In genomic region chr20:21361266-21361665, GRCh38 we compare ENCODE assay signal across 13 cellular contexts. TPM values are rescaled to one million over a fixed set of nuclear protein-coding genes. Genes with fewer than 3 reads are reported as not detected.
DNase-seq lines count a peak whose midpoint lies in the region; ATAC-seq, FAIRE-seq and TF ChIP-seq lines count a peak whose summit lies in the region.
"Had no signal": no experiment of that assay in that cellular context is flagged by ENCODE, and none has a peak within 500 bp of the region (broad histone marks: within the 10 kb centered on the region; RNA-seq: fewer than 3 reads in every experiment).

No MANE protein-coding gene starts in this region.

- H3K27me3 Mint-ChIP-seq in activated CD8-positive, alpha-beta memory T cell treated with anti-CD3 and anti-CD28 coated beads, Interleukin-2, amount 10 ng/mL, durations not matched to agents 7 days and 5 days: no peaks in the 10 kb centered on the region
- no peaks in the 10 kb centered on the region for H3K27me3 Mint-ChIP-seq in stimulated activated naive B cell treated with anti-CD40 and anti-IgM and Interleukin-4, amounts not matched to agents 10 μg/mL and 1 μg/mL and 100 μg/mL, for 72 hours

- CTCF ChIA-PET in activated CD8-positive, alpha-beta memory T cell treated with anti-CD3 and anti-CD28 coated beads, Interleukin-2, amount 10 ng/mL, durations not matched to agents 7 days and 5 days (lab: Charles Lee): no interaction called here
- CTCF ChIA-PET in RWPE1 (lab: Yijun Ruan, JAX): no interaction called here

- ATAC-seq in activated CD8-positive, alpha-beta memory T cell treated with anti-CD3 and anti-CD28 coated beads, Interleukin-2, amount 10 ng/mL, durations not matched to agents 7 days and 5 days: no peak
- no peak for ATAC-seq in stimulated activated naive B cell treated with anti-CD40 and anti-IgM and Interleukin-4, amounts not matched to agents 10 μg/mL and 1 μg/mL and 100 μg/mL, for 72 hours (replicated peaks)
- ATAC-seq in GM21390 (IDR thresholded peaks at IDR 0.05; ENCODE audit: unreplicated experiment): no peak
- no peak for ATAC-seq in esophagus mucosa

- no peaks in the 10 kb centered on the region for H3K9me3 Mint-ChIP-seq in activated CD8-positive, alpha-beta memory T cell treated with anti-CD3 and anti-CD28 coated beads, Interleukin-2, amount 10 ng/mL, durations not matched to agents 7 days and 5 days (ENCODE audit: low read depth)
- H3K9me3 Mint-ChIP-seq in stimulated activated naive B cell treated with anti-CD40 and anti-IgM and Interleukin-4, amounts not matched to agents 10 μg/mL and 1 μg/mL and 100 μg/mL, for 72 hours: no peaks in the 10 kb centered on the region

- peaks cover 14% of the 10 kb centered on the region for H3K4me1 Mint-ChIP-seq in activated CD8-positive, alpha-beta memory T cell treated with anti-CD3 and anti-CD28 coated beads, Interleukin-2, amount 10 ng/mL, durations not matched to agents 7 days and 5 days
- H3K4me1 Mint-ChIP-seq in stimulated activated naive B cell treated with anti-CD40 and anti-IgM and Interleukin-4, amounts not matched to agents 10 μg/mL and 1 μg/mL and 100 μg/mL, for 72 hours: no peaks in the 10 kb centered on the region

- no peak for TF ChIP-seq CTCF in RWPE1 (conservative IDR thresholded peaks at IDR 0.05; ENCODE audit: low read depth)

- no peak overlapping the region for H3K4me3 Mint-ChIP-seq in activated CD8-positive, alpha-beta memory T cell treated with anti-CD3 and anti-CD28 coated beads, Interleukin-2, amount 10 ng/mL, durations not matched to agents 7 days and 5 days
- no peak overlapping the region for H3K4me3 Mint-ChIP-seq in stimulated activated naive B cell treated with anti-CD40 and anti-IgM and Interleukin-4, amounts not matched to agents 10 μg/mL and 1 μg/mL and 100 μg/mL, for 72 hours

- H3K27ac ChIP-seq in RWPE1: no peak overlapping the region
- H3K27ac ChIP-seq: thoracic aorta had no signal

- H3K36me3 Mint-ChIP-seq in activated CD8-positive, alpha-beta memory T cell treated with anti-CD3 and anti-CD28 coated beads, Interleukin-2, amount 10 ng/mL, durations not matched to agents 7 days and 5 days: peaks cover 36% of the 10 kb centered on the region
- H3K36me3 Mint-ChIP-seq in stimulated activated naive B cell treated with anti-CD40 and anti-IgM and Interleukin-4, amounts not matched to agents 10 μg/mL and 1 μg/mL and 100 μg/mL, for 72 hours: peaks cover 30 to 43% of the 10 kb centered on the region in 2 donors

- FAIRE-seq in RCC 7860 (lab: Jason Lieb, UNC): no peak
- FAIRE-seq: TTC549 had no signal

- no peak for DNase-seq in activated CD8-positive, alpha-beta memory T cell treated with anti-CD3 and anti-CD28 coated beads, Interleukin-2, amount 10 ng/mL, durations not matched to agents 7 days and 5 days
- DNase-seq in activated CD8-positive, alpha-beta memory T cell treated with anti-CD3 and anti-CD28 coated beads for 24 hours: no peak
- DNase-seq in RWPE1 (ENCODE audit: low spot score) (peak; percentile 13), fibroblast of gingiva (ENCODE audit: low read depth) (peak; percentile 25), RCC 7860 (ENCODE audit: low spot score) (no peak)
- DNase-seq in stimulated activated naive B cell treated with anti-CD40 and anti-IgM and Interleukin-4, amounts not matched to agents 10 μg/mL and 1 μg/mL and 100 μg/mL, for 72 hours: no peak
- DNase-seq: NCI-H1694 treated with DMSO at 0.1 percent for 48 hours, OCI-M1 had no signal

- POLR2A ChIA-PET in RWPE1 (lab: Yijun Ruan, JAX; ENCODE audit: low non-redundant PET): no interaction called here

- peak overlapping the region; percentile 51 for H3K27ac Mint-ChIP-seq in activated CD8-positive, alpha-beta memory T cell treated with anti-CD3 and anti-CD28 coated beads, Interleukin-2, amount 10 ng/mL, durations not matched to agents 7 days and 5 days
- H3K27ac Mint-ChIP-seq in stimulated activated naive B cell treated with anti-CD40 and anti-IgM and Interleukin-4, amounts not matched to agents 10 μg/mL and 1 μg/mL and 100 μg/mL, for 72 hours: peak overlapping the region; percentile 11

RNA-seq across cellular contexts. Expression of gene NKX2-4, which starts 36.1 kb away (rescaled TPM):
- not detected for total RNA-seq in activated CD8-positive, alpha-beta memory T cell treated with anti-CD3 and anti-CD28 coated beads, Interleukin-2, amount 10 ng/mL, durations not matched to agents 7 days and 5 days
- total RNA-seq in esophagus mucosa: not detected
- total RNA-seq: HT-29, thoracic aorta had no signal

RNA-seq across cellular contexts. Expression of gene XRN2, which starts 58.1 kb away (rescaled TPM):
- 10 to 100 TPM; 52.5 to 69.9 TPM for total RNA-seq in activated CD8-positive, alpha-beta memory T cell treated with anti-CD3 and anti-CD28 coated beads, Interleukin-2, amount 10 ng/mL, durations not matched to agents 7 days and 5 days
- total RNA-seq in esophagus mucosa: 31.4 TPM

Comparison
In these comparisons a context has a peak if more than half of its experiments do, and no peak if none do; other contexts are left out.
1. DNase-seq: peak in RWPE1 (single experiment) and fibroblast of gingiva (single experiment); none in activated CD8-positive, alpha-beta memory T cell treated with anti-CD3 and anti-CD28 coated beads, Interleukin-2, amount 10 ng/mL, durations not matched to agents 7 days and 5 days (single experiment), activated CD8-positive, alpha-beta memory T cell treated with anti-CD3 and anti-CD28 coated beads for 24 hours (single experiment), stimulated activated naive B cell treated with anti-CD40 and anti-IgM and Interleukin-4, amounts not matched to agents 10 μg/mL and 1 μg/mL and 100 μg/mL, for 72 hours (single experiment) and RCC 7860 (single experiment).